In the genomic region with DNA sequence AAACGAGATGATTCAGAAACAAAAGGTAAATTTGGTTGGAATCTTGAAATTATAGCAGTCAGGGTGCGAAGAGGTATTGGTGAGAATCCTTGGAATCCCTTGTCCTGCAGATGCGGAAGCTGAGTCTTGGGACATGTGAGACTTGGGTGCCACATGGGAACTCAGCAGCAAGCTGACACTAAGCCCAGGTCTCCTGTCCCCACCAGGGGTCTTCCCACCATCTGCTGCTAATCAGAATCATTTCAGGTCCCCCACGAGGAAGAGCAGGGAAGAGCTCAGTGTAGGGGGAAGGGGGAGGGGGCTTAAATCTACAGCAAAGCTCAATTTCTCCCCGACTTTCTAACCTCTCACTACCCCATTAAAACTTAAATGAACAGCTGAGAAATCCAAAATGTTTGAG, we compare ENCODE assay signal across 30 cellular contexts.
"Had no signal": no experiment of that assay in that cellular context is flagged by ENCODE, and none has a peak within 500 bp of the region (broad histone marks: within the 10 kb centered on the region; RNA-seq: fewer than 3 reads in every experiment).

No MANE protein-coding gene starts in this region.

- H3K27me3 ChIP-seq: ascending aorta, breast epithelium, cardiac muscle cell, colonic mucosa, esophagus muscularis mucosa, gastrocnemius medialis, heart right ventricle had no signal

- H3K36me3 ChIP-seq: breast epithelium, cardiac muscle cell, colonic mucosa, gastrocnemius medialis, heart right ventricle had no signal

- H3K36me3 Mint-ChIP-seq: activated CD8-positive, alpha-beta memory T cell treated with anti-CD3 and anti-CD28 coated beads, Interleukin-2, amount 10 ng/mL, durations not matched to agents 7 days and 5 days; activated naive CD4-positive, alpha-beta T cell treated with anti-CD3 and anti-CD28 coated beads, Interleukin-2, amount 10 ng/mL, durations not matched to agents 7 days and 5 days; activated naive CD4-positive, alpha-beta T cell treated with anti-CD3 and anti-CD28 coated beads, Interleukin-2, amount 50 U/mL, for 72 hours; activated naive CD8-positive, alpha-beta T cell treated with anti-CD3 and anti-CD28 coated beads, Interleukin-2, amount 10 ng/mL, durations not matched to agents 7 days and 5 days had no signal

- H3K27ac Mint-ChIP-seq: activated B cell treated with CpG ODN at 0.5 μM for 24 hours; activated CD8-positive, alpha-beta memory T cell treated with anti-CD3 and anti-CD28 coated beads, Interleukin-2, amount 10 ng/mL, durations not matched to agents 7 days and 5 days; activated CD8-positive, alpha-beta T cell treated with anti-CD3 and anti-CD28 coated beads, Interleukin-2, amount 10 ng/mL, durations not matched to agents 7 days and 5 days; activated naive CD4-positive, alpha-beta T cell treated with anti-CD3 and anti-CD28 coated beads, Interleukin-2, amount 10 ng/mL, durations not matched to agents 7 days and 5 days; activated naive CD4-positive, alpha-beta T cell treated with anti-CD3 and anti-CD28 coated beads, Interleukin-2, amount 50 U/mL, for 72 hours; activated naive CD8-positive, alpha-beta T cell treated with anti-CD3 and anti-CD28 coated beads, Interleukin-2, amount 10 ng/mL, durations not matched to agents 7 days and 5 days; T-helper 17 cell had no signal

- H3K9me3 Mint-ChIP-seq: activated B cell treated with CpG ODN at 0.5 μM for 24 hours; activated naive CD4-positive, alpha-beta T cell treated with anti-CD3 and anti-CD28 coated beads, Interleukin-2, amount 10 ng/mL, durations not matched to agents 7 days and 5 days; activated naive CD4-positive, alpha-beta T cell treated with anti-CD3 and anti-CD28 coated beads, Interleukin-2, amount 50 U/mL, for 72 hours had no signal

- ATAC-seq: activated CD4-positive, CD25-positive, alpha-beta regulatory T cell treated with anti-CD3 and anti-CD28 coated beads, Interleukin-2, amount 50 U/mL, for 24 hours; activated CD8-positive, alpha-beta memory T cell treated with anti-CD3 and anti-CD28 coated beads, Interleukin-2, amount 10 ng/mL, durations not matched to agents 7 days and 5 days; activated CD8-positive, alpha-beta T cell treated with anti-CD3 and anti-CD28 coated beads, Interleukin-2, amount 10 ng/mL, durations not matched to agents 7 days and 5 days; activated naive CD4-positive, alpha-beta T cell treated with anti-CD3 and anti-CD28 coated beads, Interleukin-2, amount 50 U/mL, for 72 hours; foreskin keratinocyte; gastrocnemius medialis; heart right ventricle; T-helper 17 cell had no signal

- H3K27ac ChIP-seq: ascending aorta, breast epithelium, cardiac muscle cell, colonic mucosa, esophagus muscularis mucosa, foreskin keratinocyte, gastrocnemius medialis, heart right ventricle had no signal

- H3K4me3 ChIP-seq: ascending aorta, breast epithelium, cardiac muscle cell, colonic mucosa, esophagus muscularis mucosa, gastrocnemius medialis, heart right ventricle had no signal

- H3K27me3 Mint-ChIP-seq: activated B cell treated with CpG ODN at 0.5 μM for 24 hours; activated CD8-positive, alpha-beta memory T cell treated with anti-CD3 and anti-CD28 coated beads, Interleukin-2, amount 10 ng/mL, durations not matched to agents 7 days and 5 days; activated naive CD4-positive, alpha-beta T cell treated with anti-CD3 and anti-CD28 coated beads, Interleukin-2, amount 10 ng/mL, durations not matched to agents 7 days and 5 days; T-helper 17 cell had no signal

- H3K9me3 ChIP-seq: ascending aorta, colonic mucosa, gastrocnemius medialis had no signal

- H3K4me3 Mint-ChIP-seq: activated B cell treated with CpG ODN at 0.5 μM for 24 hours; activated CD8-positive, alpha-beta memory T cell treated with anti-CD3 and anti-CD28 coated beads, Interleukin-2, amount 10 ng/mL, durations not matched to agents 7 days and 5 days; activated CD8-positive, alpha-beta T cell treated with anti-CD3 and anti-CD28 coated beads, Interleukin-2, amount 10 ng/mL, durations not matched to agents 7 days and 5 days; activated naive CD4-positive, alpha-beta T cell treated with anti-CD3 and anti-CD28 coated beads, Interleukin-2, amount 10 ng/mL, durations not matched to agents 7 days and 5 days; activated naive CD8-positive, alpha-beta T cell treated with anti-CD3 and anti-CD28 coated beads, Interleukin-2, amount 10 ng/mL, durations not matched to agents 7 days and 5 days; brain; T-helper 17 cell had no signal

- H3K4me1 ChIP-seq: ascending aorta, breast epithelium, colonic mucosa, foreskin keratinocyte had no signal

- H3K4me1 Mint-ChIP-seq: activated naive CD4-positive, alpha-beta T cell treated with anti-CD3 and anti-CD28 coated beads, Interleukin-2, amount 10 ng/mL, durations not matched to agents 7 days and 5 days; T-helper 17 cell had no signal

- DNase-seq: activated B cell treated with CpG ODN at 0.5 μM for 24 hours; activated CD4-positive, alpha-beta T cell treated with anti-CD3 and anti-CD28 coated beads for 48 hours; activated CD4-positive, alpha-beta T cell treated with anti-CD3 and anti-CD28 coated beads, Interleukin-2, amount 50 U/mL, for 1 hour; activated CD4-positive, alpha-beta T cell treated with anti-CD3 and anti-CD28 coated beads, Interleukin-2, amount 50 U/mL, for 48 hours; activated CD8-positive, alpha-beta memory T cell treated with anti-CD3 and anti-CD28 coated beads, Interleukin-2, amount 10 ng/mL, durations not matched to agents 7 days and 5 days; activated CD8-positive, alpha-beta memory T cell treated with anti-CD3 and anti-CD28 coated beads, Interleukin-2, amount 50 U/mL, for 4 hours; activated CD8-positive, alpha-beta T cell treated with anti-CD3 and anti-CD28 coated beads, Interleukin-2, amount 10 ng/mL, durations not matched to agents 7 days and 5 days; activated gamma-delta T cell; activated naive CD4-positive, alpha-beta T cell; activated naive CD4-positive, alpha-beta T cell treated with anti-CD3 and anti-CD28 coated beads, Interleukin-2, amount 10 ng/mL, durations not matched to agents 7 days and 5 days; activated naive CD8-positive, alpha-beta T cell treated with anti-CD3 and anti-CD28 coated beads, Interleukin-2, amount 10 ng/mL, durations not matched to agents 7 days and 5 days; activated T-cell treated with anti-CD3 and anti-CD28 coated beads, Interleukin-2, amount 50 U/mL, for 1 hour; activated T-cell treated with anti-CD3 and anti-CD28 coated beads, Interleukin-2, amount 50 U/mL, for 48 hours; central memory CD4-positive, alpha-beta T cell; cerebellar nuclear complex; colonic mucosa; effector CD8-positive, alpha-beta T cell; erythroblast; foreskin keratinocyte; gastrocnemius medialis; heart right ventricle; T-helper 1 cell; T-helper 17 cell had no signal
